ENCODE assay signal across 11 cellular contexts in the genomic region with DNA sequence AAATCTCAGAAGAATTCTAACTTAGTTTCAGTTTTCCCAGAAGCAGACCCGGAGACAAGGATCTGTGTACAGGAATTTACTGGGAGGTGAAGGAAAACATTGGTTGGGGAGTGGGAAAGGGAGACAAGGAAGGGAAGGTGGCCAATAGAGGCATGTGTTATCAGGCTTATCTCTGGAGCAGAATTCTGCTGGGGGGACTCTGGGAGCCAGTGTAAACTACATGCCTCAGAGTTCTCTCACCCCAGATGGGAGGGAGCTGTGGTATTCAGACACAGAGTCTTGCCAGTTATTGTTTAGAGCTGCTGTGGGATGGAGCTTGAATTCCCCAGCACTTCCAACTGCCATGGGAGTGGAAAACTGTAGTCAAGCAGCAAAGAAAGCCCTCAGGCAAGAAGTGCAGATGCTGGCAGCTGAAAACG. TPM values are rescaled to one million over a fixed set of nuclear protein-coding genes. Genes with fewer than 3 reads are reported as not detected.
DNase-seq lines count a peak whose midpoint lies in the region; ATAC-seq and TF ChIP-seq lines count a peak whose summit lies in the region.
"Had no signal": no experiment of that assay in that cellular context is flagged by ENCODE, and none has a peak within 500 bp of the region (broad histone marks: within the 10 kb centered on the region; RNA-seq: fewer than 3 reads in every experiment).

No MANE protein-coding gene starts in this region.

- no peak for TF ChIP-seq EP300 in sigmoid colon (IDR thresholded peaks at IDR 0.05)

- peaks cover 0 to 9% (median 5%) of the 10 kb centered on the region in 4 donors for H3K36me3 ChIP-seq in sigmoid colon

- intact Hi-C loops in left ventricle myocardium superior (cut with micrococcal nuclease) (no loop called here), sigmoid colon (cut with DNase I) (no loop called here)

- H3K4me3 ChIP-seq in astrocyte of the cerebellum (ENCODE audit: low read depth, low read length): no peak overlapping the region
- H3K4me3 ChIP-seq in sigmoid colon: no peak overlapping the region

- H3K4me3 Mint-ChIP-seq in activated CD8-positive, alpha-beta T cell treated with anti-CD3 and anti-CD28 coated beads, Interleukin-2, amount 10 ng/mL, durations not matched to agents 7 days and 5 days: no peak overlapping the region
- H3K4me3 Mint-ChIP-seq: naive B cell had no signal

- no peaks in the 10 kb centered on the region for H3K4me1 Mint-ChIP-seq in activated CD8-positive, alpha-beta T cell treated with anti-CD3 and anti-CD28 coated beads, Interleukin-2, amount 10 ng/mL, durations not matched to agents 7 days and 5 days (ENCODE audit: low read depth)

- POLR2A ChIA-PET in activated CD8-positive, alpha-beta T cell treated with anti-CD3 and anti-CD28 coated beads, Interleukin-2, amount 10 ng/mL, durations not matched to agents 7 days and 5 days (lab: Charles Lee): no interaction called here

- WGBS in sigmoid colon, 2 donors: 10 to 50% methylated on average over 2 of the region's 2 CpGs

- no peaks in the 10 kb centered on the region for H3K27me3 ChIP-seq in sigmoid colon

- peaks cover 3% of the 10 kb centered on the region for H3K36me3 Mint-ChIP-seq in activated CD8-positive, alpha-beta T cell treated with anti-CD3 and anti-CD28 coated beads, Interleukin-2, amount 10 ng/mL, durations not matched to agents 7 days and 5 days (ENCODE audit: low read depth)

- CTCF ChIA-PET in activated CD8-positive, alpha-beta T cell treated with anti-CD3 and anti-CD28 coated beads, Interleukin-2, amount 10 ng/mL, durations not matched to agents 7 days and 5 days (lab: Charles Lee): no interaction called here

- in situ Hi-C loops in astrocyte of the cerebellum (cut with HindIII; ENCODE audit: low sequenced_read_pairs): loop anchor here (10.0 kb wide), 1 partner anchor 124 kb away; the partner anchor contains the start of genes GLB1L and STK16

- ATAC-seq in left ventricle myocardium superior: peak; percentile 92
- no peak for ATAC-seq in HG03039 (IDR thresholded peaks at IDR 0.05; ENCODE audit: unreplicated experiment)
- ATAC-seq in activated CD8-positive, alpha-beta T cell treated with anti-CD3 and anti-CD28 coated beads, Interleukin-2, amount 10 ng/mL, durations not matched to agents 7 days and 5 days: no peak

- H3K27ac ChIP-seq in sigmoid colon: peak overlapping the region; percentile 45 to 59 (median 52)

- no peaks in the 10 kb centered on the region for H3K27me3 Mint-ChIP-seq in activated CD8-positive, alpha-beta T cell treated with anti-CD3 and anti-CD28 coated beads, Interleukin-2, amount 10 ng/mL, durations not matched to agents 7 days and 5 days (ENCODE audit: low read depth)
- H3K27me3 Mint-ChIP-seq: naive B cell had no signal

- H3K9me3 Mint-ChIP-seq in activated CD8-positive, alpha-beta T cell treated with anti-CD3 and anti-CD28 coated beads, Interleukin-2, amount 10 ng/mL, durations not matched to agents 7 days and 5 days (ENCODE audit: insufficient read depth): no peaks in the 10 kb centered on the region
- H3K9me3 Mint-ChIP-seq: naive B cell had no signal

- peak; percentile 81 for DNase-seq in GM03348 (ENCODE audit: low spot score)
- DNase-seq in astrocyte of the cerebellum (ENCODE audit: low read depth): peak; percentile 59
- DNase-seq in left ventricle myocardium superior: no peak
- DNase-seq in sigmoid colon: no peak
- DNase-seq in NCI-H2029 treated with DMSO at 0.1 percent for 48 hours (lab: John Stamatoyannopoulos, UW): no peak
- DNase-seq in activated CD8-positive, alpha-beta T cell treated with anti-CD3 and anti-CD28 coated beads, Interleukin-2, amount 10 ng/mL, durations not matched to agents 7 days and 5 days: no peak
- no peak for DNase-seq in stimulated activated CD4-positive, alpha-beta T cell treated with anti-CD3 and anti-CD28 coated beads, Interleukin-12 subunit alpha, Interleukin-12 subunit beta, amount 100 ng/mL, for 4 hours
- DNase-seq: activated CD8-positive, alpha-beta memory T cell treated with anti-CD3 and anti-CD28 coated beads for 24 hours; naive B cell had no signal

- H3K4me1 ChIP-seq in sigmoid colon: peaks cover 0 to 13% (median 10%) of the 10 kb centered on the region in 4 donors

- H3K9me3 ChIP-seq in sigmoid colon: no peaks in the 10 kb centered on the region

- TF ChIP-seq POLR2A in sigmoid colon (IDR thresholded peaks at IDR 0.05): no peak

- no peak for TF ChIP-seq CTCF in astrocyte of the cerebellum (IDR thresholded peaks at IDR 0.05; ENCODE audit: low read depth, low read length, missing control alignments)
- no peak for TF ChIP-seq CTCF in sigmoid colon (IDR thresholded peaks at IDR 0.05)

- no peak overlapping the region for H3K27ac Mint-ChIP-seq in activated CD8-positive, alpha-beta T cell treated with anti-CD3 and anti-CD28 coated beads, Interleukin-2, amount 10 ng/mL, durations not matched to agents 7 days and 5 days

RNA-seq across cellular contexts. Expression of gene DNPEP, which starts 19.0 kb away (rescaled TPM):
- total RNA-seq in left ventricle myocardium superior (74.8 TPM), sigmoid colon (10 to 100 TPM; 43.2 to 62.8 (median 53.1) TPM)
- polyA plus RNA-seq in sigmoid colon: 100 to 1,000 TPM; 108 to 137 (median 132) TPM
- 10 to 100 TPM; 58.1 to 59.7 TPM for total RNA-seq in activated CD8-positive, alpha-beta T cell treated with anti-CD3 and anti-CD28 coated beads, Interleukin-2, amount 10 ng/mL, durations not matched to agents 7 days and 5 days

RNA-seq across cellular contexts. Expression of gene RESP18, which starts 36.2 kb away (rescaled TPM):
- total RNA-seq in left ventricle myocardium superior: not detected
- total RNA-seq in sigmoid colon: not detected
- not detected for polyA plus RNA-seq in sigmoid colon
- not detected for total RNA-seq in activated CD8-positive, alpha-beta T cell treated with anti-CD3 and anti-CD28 coated beads, Interleukin-2, amount 10 ng/mL, durations not matched to agents 7 days and 5 days
- total RNA-seq: OCI-LY7 had no signal

RNA-seq across cellular contexts. Expression of gene DES, which starts 49.5 kb away (rescaled TPM):
- 14,457 TPM for total RNA-seq in left ventricle myocardium superior
- over 10,000 TPM in 3 of 4 donors, 1,000 to 10,000 TPM in 1; 7,366 to 30,562 (median 13,340) TPM for total RNA-seq in sigmoid colon
- polyA plus RNA-seq in sigmoid colon: 100 to 1,000 TPM in 2 of 3 donors, 10 to 100 TPM in 1; 35.1 to 264 (median 162) TPM
- not detected for total RNA-seq in activated CD8-positive, alpha-beta T cell treated with anti-CD3 and anti-CD28 coated beads, Interleukin-2, amount 10 ng/mL, durations not matched to agents 7 days and 5 days
- total RNA-seq: OCI-LY7 had no signal

RNA-seq across cellular contexts. Expression of gene PTPRN, which starts 59.5 kb away (rescaled TPM):
- total RNA-seq in left ventricle myocardium superior (not detected), sigmoid colon (1 to 10 TPM; 1.2 to 8.8 (median 7.9) TPM)
- polyA plus RNA-seq in sigmoid colon: 1 to 10 TPM in 1 of 3 donors, not detected in 2; 3.6 TPM
- under 1 TPM in 1 of 2 experiments, not detected in 1; 0.16 TPM for total RNA-seq in activated CD8-positive, alpha-beta T cell treated with anti-CD3 and anti-CD28 coated beads, Interleukin-2, amount 10 ng/mL, durations not matched to agents 7 days and 5 days
- total RNA-seq: OCI-LY7 had no signal

Comparison
In these comparisons a context has a peak if more than half of its experiments do, and no peak if none do; other contexts are left out.
1. DNase-seq: peak in GM03348 (single experiment) and astrocyte of the cerebellum (single experiment); none in left ventricle myocardium superior (single experiment), sigmoid colon (single experiment), NCI-H2029 treated with DMSO at 0.1 percent for 48 hours (single experiment), activated CD8-positive, alpha-beta T cell treated with anti-CD3 and anti-CD28 coated beads, Interleukin-2, amount 10 ng/mL, durations not matched to agents 7 days and 5 days (single experiment) and stimulated activated CD4-positive, alpha-beta T cell treated with anti-CD3 and anti-CD28 coated beads, Interleukin-12 subunit alpha, Interleukin-12 subunit beta, amount 100 ng/mL, for 4 hours (single experiment).
2. RNA of gene DES, which starts 49.5 kb away (total RNA-seq): 14,457 TPM in left ventricle myocardium superior (single experiment) and 7,366 to 30,562 TPM in sigmoid colon; not detected in activated CD8-positive, alpha-beta T cell treated with anti-CD3 and anti-CD28 coated beads, Interleukin-2, amount 10 ng/mL, durations not matched to agents 7 days and 5 days; every median in the first group is over 1,000 times any median in the second.